10 cellular contexts compared by ENCODE assay signal in the genomic region with DNA sequence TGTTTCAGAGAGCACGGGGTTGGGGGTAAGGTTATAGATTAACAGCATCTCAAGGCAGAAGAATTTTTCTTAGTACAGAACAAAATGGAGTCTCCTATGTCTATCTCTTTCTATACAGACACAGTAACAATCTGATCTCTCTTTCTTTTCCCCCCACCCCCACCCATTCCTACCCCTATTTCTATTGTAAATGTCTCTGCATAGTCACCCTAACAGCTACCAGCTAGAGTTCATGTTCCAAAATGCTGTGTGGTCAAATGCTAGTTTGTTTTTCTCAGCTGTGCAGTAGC. TPM values are rescaled to one million over a fixed set of nuclear protein-coding genes. Genes with fewer than 3 reads are reported as not detected.
"Had no signal": no experiment of that assay in that cellular context is flagged by ENCODE, and none has a peak within 500 bp of the region (broad histone marks: within the 10 kb centered on the region; RNA-seq: fewer than 3 reads in every experiment).

No MANE protein-coding gene starts in this region.

RNA-seq across cellular contexts. Expression of gene PLA2G10, which starts 57.2 kb away (rescaled TPM):
- total RNA-seq: activated CD4-positive, alpha-beta memory T cell treated with anti-CD3 and anti-CD28 coated beads, Interleukin-2, amount 10 ng/mL, durations not matched to agents 7 days and 5 days; activated CD8-positive, alpha-beta memory T cell treated with anti-CD3 and anti-CD28 coated beads, Interleukin-2, amount 10 ng/mL, durations not matched to agents 7 days and 5 days; activated T-helper 2 cell treated with anti-CD3 and anti-CD28 coated beads, Interferon-gamma antibody, Interleukin-2, Interleukin-4, amounts not matched to agents 10 μg/mL and 5 μg/mL and 100 μg/mL, durations not matched to agents 14 hours and 24 hours and 36 hours; gastrocnemius medialis; heart left ventricle; myocyte; neural crest cell; osteoblast; right atrium auricular region; temporal lobe had no signal
- polyA plus RNA-seq: heart left ventricle had no signal
